Comparison of ENCODE assay signal across 19 cellular contexts in the genomic region with DNA sequence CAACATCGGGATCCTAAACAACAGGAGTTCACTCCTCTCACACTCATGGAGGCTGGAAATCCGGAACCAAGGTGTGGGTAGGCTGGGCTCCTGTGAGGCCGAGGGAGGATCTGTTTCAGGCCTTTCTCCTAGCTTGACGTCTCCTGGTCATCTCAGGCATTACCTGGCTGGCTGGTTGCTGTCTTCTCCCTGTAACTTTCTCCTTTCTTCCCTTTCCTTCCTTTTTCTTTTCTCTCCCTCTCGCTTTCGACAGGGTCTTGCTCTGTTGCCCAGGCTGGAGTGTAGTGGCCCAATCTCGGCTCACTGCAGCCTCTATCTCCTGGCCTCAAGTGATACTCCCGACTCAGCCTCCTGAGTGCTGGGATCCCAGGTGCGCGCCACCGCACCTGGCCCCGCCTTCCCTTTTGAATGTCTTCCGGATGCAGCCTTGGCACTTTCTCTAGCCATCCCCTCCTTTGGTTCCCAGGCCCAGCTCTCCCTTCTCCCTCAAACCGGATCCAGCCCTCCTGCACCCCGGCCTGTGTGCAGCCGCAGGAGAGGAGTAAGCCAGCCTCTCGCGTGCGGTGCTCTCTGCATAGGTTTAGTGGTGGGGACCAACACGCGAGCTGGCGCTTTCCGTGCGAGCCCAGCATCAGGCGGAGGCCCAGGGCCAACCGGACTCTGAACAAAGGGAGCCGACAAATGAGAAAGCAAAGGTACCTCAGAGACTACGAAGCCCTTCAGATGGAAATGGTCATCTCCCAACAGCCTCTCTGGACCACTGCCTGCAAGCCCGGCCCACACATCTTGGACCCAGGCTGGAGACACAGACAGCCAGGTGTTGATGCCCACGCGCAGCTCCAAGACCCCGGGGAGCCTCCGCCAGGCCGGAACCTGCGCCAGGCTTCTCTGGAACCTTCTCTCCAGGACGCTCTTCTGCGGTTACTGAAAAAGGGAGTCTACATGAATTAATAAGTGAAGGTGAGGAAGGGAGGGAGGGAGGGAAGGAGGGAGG. TPM values are rescaled to one million over a fixed set of nuclear protein-coding genes. Genes with fewer than 3 reads are reported as not detected.
DNase-seq lines count a peak whose midpoint lies in the region; ATAC-seq and TF ChIP-seq lines count a peak whose summit lies in the region.
"Had no signal": no experiment of that assay in that cellular context is flagged by ENCODE, and none has a peak within 500 bp of the region (broad histone marks: within the 10 kb centered on the region; RNA-seq: fewer than 3 reads in every experiment).

No MANE protein-coding gene starts in this region.

- no peaks in the 10 kb centered on the region for H3K27me3 ChIP-seq in Caco-2 (replicated peaks; ENCODE audit: control insufficient read depth, insufficient read depth, low read length)
- H3K27me3 ChIP-seq: upper lobe of right lung had no signal

- intact Hi-C loops in activated CD4-positive, alpha-beta T cell treated with anti-CD3 and anti-CD28 coated beads for 36 hours (cut with DNase I, micrococcal nuclease), result no loop called here
- intact Hi-C loops in Caco-2 (cut with micrococcal nuclease; ENCODE audit: unreplicated experiment), result no loop called here

- H3K4me3 Mint-ChIP-seq in activated CD4-positive, alpha-beta T cell treated with anti-CD3 and anti-CD28 coated beads for 36 hours, result peak overlapping the region; percentile 41
- no peak overlapping the region for H3K4me3 Mint-ChIP-seq in Caco-2 (ENCODE audit: unreplicated experiment)
- peak overlapping the region; percentile 31 for H3K4me3 Mint-ChIP-seq in natural killer cell treated with Interleukin-12 subunit alpha and Interleukin-12 subunit beta and Interleukin-15 and Interleukin-18, amount 100 ng/mL, for 72 hours
- H3K4me3 Mint-ChIP-seq: stimulated activated memory B cell treated with anti-CD40 and anti-IgM and Interleukin-4, amounts not matched to agents 10 μg/mL and 1 μg/mL and 100 μg/mL, for 72 hours had no signal

- peaks cover 13% of the 10 kb centered on the region for H3K4me1 Mint-ChIP-seq in activated CD4-positive, alpha-beta T cell treated with anti-CD3 and anti-CD28 coated beads for 36 hours
- peaks cover 20% of the 10 kb centered on the region for H3K4me1 Mint-ChIP-seq in Caco-2 (ENCODE audit: low read depth, unreplicated experiment)
- peaks cover 17 to 21% of the 10 kb centered on the region in 2 donors for H3K4me1 Mint-ChIP-seq in natural killer cell treated with Interleukin-12 subunit alpha and Interleukin-12 subunit beta and Interleukin-15 and Interleukin-18, amount 100 ng/mL, for 72 hours (ENCODE audit: low read depth in 2 of 2)

- CTCF ChIA-PET in activated CD4-positive, alpha-beta T cell treated with anti-CD3 and anti-CD28 coated beads for 36 hours (lab: Charles Lee), result no interaction called here
- CTCF ChIA-PET in Caco-2 (lab: Charles Lee), result no interaction called here

- no peaks in the 10 kb centered on the region for H3K36me3 Mint-ChIP-seq in activated CD4-positive, alpha-beta T cell treated with anti-CD3 and anti-CD28 coated beads for 36 hours (ENCODE audit: low read depth)
- no peaks in the 10 kb centered on the region for H3K36me3 Mint-ChIP-seq in Caco-2 (ENCODE audit: insufficient read depth, unreplicated experiment)
- H3K36me3 Mint-ChIP-seq in natural killer cell treated with Interleukin-12 subunit alpha and Interleukin-12 subunit beta and Interleukin-15 and Interleukin-18, amount 100 ng/mL, for 72 hours, result no peaks in the 10 kb centered on the region
- H3K36me3 Mint-ChIP-seq: CD14-positive monocyte; stimulated activated memory B cell treated with anti-CD40 and anti-IgM and Interleukin-4, amounts not matched to agents 10 μg/mL and 1 μg/mL and 100 μg/mL, for 72 hours had no signal

- H3K9me3 Mint-ChIP-seq in activated CD4-positive, alpha-beta T cell treated with anti-CD3 and anti-CD28 coated beads for 36 hours (ENCODE audit: low read depth), result no peaks in the 10 kb centered on the region
- no peaks in the 10 kb centered on the region for H3K9me3 Mint-ChIP-seq in Caco-2 (ENCODE audit: unreplicated experiment)
- no peaks in the 10 kb centered on the region for H3K9me3 Mint-ChIP-seq in natural killer cell treated with Interleukin-12 subunit alpha and Interleukin-12 subunit beta and Interleukin-15 and Interleukin-18, amount 100 ng/mL, for 72 hours
- H3K9me3 Mint-ChIP-seq: stimulated activated memory B cell treated with anti-CD40 and anti-IgM and Interleukin-4, amounts not matched to agents 10 μg/mL and 1 μg/mL and 100 μg/mL, for 72 hours had no signal

- POLR2A ChIA-PET in activated CD4-positive, alpha-beta T cell treated with anti-CD3 and anti-CD28 coated beads for 36 hours (lab: Charles Lee), result no interaction called here
- POLR2A ChIA-PET in Caco-2 (lab: Charles Lee), result no interaction called here

- no peak for DNase-seq in activated CD4-positive, alpha-beta T cell treated with anti-CD3 and anti-CD28 coated beads for 36 hours
- DNase-seq in activated CD4-positive, alpha-beta T cell treated with anti-CD3 and anti-CD28 coated beads for 1 hour, result no peak
- DNase-seq in Caco-2 (no peak), cerebellar cortex (ENCODE audit: low spot score) (peak; percentile 57), HuH-7 (ENCODE audit: low spot score) (no peak)
- no peak for DNase-seq in natural killer cell treated with Interleukin-12 subunit alpha and Interleukin-12 subunit beta and Interleukin-15 and Interleukin-18, amount 100 ng/mL, for 72 hours (ENCODE audit: low spot score)
- DNase-seq: cerebellar nuclear complex; DMS79 treated with DMSO at 0.1 percent for 48 hours; left colon; NCI-H1092; NCI-H2171; NK-92 treated with Interleukin-12 subunit alpha and Interleukin-12 subunit beta, amount 100 ng/mL, for 24 hours; spleen; upper lobe of right lung had no signal

- peaks cover 9% of the 10 kb centered on the region for H3K27me3 Mint-ChIP-seq in activated CD4-positive, alpha-beta T cell treated with anti-CD3 and anti-CD28 coated beads for 36 hours
- no peaks in the 10 kb centered on the region for H3K27me3 Mint-ChIP-seq in Caco-2 (ENCODE audit: insufficient read depth, unreplicated experiment)
- H3K27me3 Mint-ChIP-seq in natural killer cell treated with Interleukin-12 subunit alpha and Interleukin-12 subunit beta and Interleukin-15 and Interleukin-18, amount 100 ng/mL, for 72 hours, result no peaks in the 10 kb centered on the region

- H3K27ac Mint-ChIP-seq in activated CD4-positive, alpha-beta T cell treated with anti-CD3 and anti-CD28 coated beads for 36 hours, result peak overlapping the region; percentile 42
- H3K27ac Mint-ChIP-seq in Caco-2 (ENCODE audit: unreplicated experiment), result peak overlapping the region; percentile 18
- H3K27ac Mint-ChIP-seq in natural killer cell treated with Interleukin-12 subunit alpha and Interleukin-12 subunit beta and Interleukin-15 and Interleukin-18, amount 100 ng/mL, for 72 hours, result peak overlapping the region; percentile 8 to 45
- H3K27ac Mint-ChIP-seq: stimulated activated memory B cell treated with anti-CD40 and anti-IgM and Interleukin-4, amounts not matched to agents 10 μg/mL and 1 μg/mL and 100 μg/mL, for 72 hours had no signal

- H3K4me1 ChIP-seq in Caco-2, result peaks cover 6% of the 10 kb centered on the region; the same call in 1 of the 2 replicates

- no TSS peak for BruUV-seq in Caco-2 (replicated peaks; lab: Mats Ljungman, UMichigan)

- ATAC-seq in activated CD4-positive, alpha-beta T cell treated with anti-CD3 and anti-CD28 coated beads for 36 hours, result no peak
- no peak for ATAC-seq in natural killer cell treated with Interleukin-12 subunit alpha and Interleukin-12 subunit beta and Interleukin-15 and Interleukin-18, amount 100 ng/mL, for 72 hours
- no peak for ATAC-seq in GM19452 (IDR thresholded peaks at IDR 0.05; ENCODE audit: unreplicated experiment)
- no peak for ATAC-seq in HG03045 (IDR thresholded peaks at IDR 0.05; ENCODE audit: unreplicated experiment)
- ATAC-seq: K562; left colon; stimulated activated memory B cell treated with anti-CD40 and anti-IgM and Interleukin-4, amounts not matched to agents 10 μg/mL and 1 μg/mL and 100 μg/mL, for 72 hours; upper lobe of right lung had no signal

- TF ChIP-seq CTCF in Caco-2 (IDR thresholded peaks at IDR 0.05; ENCODE audit: insufficient read depth in 1 of 2, low read depth in 1 of 2, low read length in 1 of 2, severe bottlenecking in 1 of 2, unreplicated experiment in 1 of 2), result no peak

- H3K4me3 ChIP-seq in Caco-2 (ENCODE audit: low read depth, low read length), result no peak overlapping the region
- H3K4me3 ChIP-seq: K562, spleen, upper lobe of right lung had no signal

- no peaks in the 10 kb centered on the region for H3K9me3 ChIP-seq in Caco-2
- H3K9me3 ChIP-seq: spleen, upper lobe of right lung had no signal

- no peaks in the 10 kb centered on the region for H3K36me3 ChIP-seq in Caco-2 (ENCODE audit: control insufficient read depth, insufficient read depth, low read length)
- H3K36me3 ChIP-seq: spleen, upper lobe of right lung had no signal

RNA-seq across cellular contexts. Expression of a gene that starts 16.3 kb away (rescaled TPM):
- 1 to 10 TPM; 1.6 TPM for total RNA-seq in activated CD4-positive, alpha-beta T cell treated with anti-CD3 and anti-CD28 coated beads for 36 hours
- 41.9 and 45.6 TPM in 2 replicates for total RNA-seq in Caco-2 (2022)
- total RNA-seq in natural killer cell treated with Interleukin-12 subunit alpha and Interleukin-12 subunit beta and Interleukin-15 and Interleukin-18, amount 100 ng/mL, for 72 hours, result 10 to 100 TPM; 15.8 to 29.8 TPM

Comparison
In these comparisons a context has a peak if more than half of its experiments do, and no peak if none do; other contexts are left out.
1. RNA of a gene that starts 16.3 kb away (total RNA-seq): 41.9 to 45.6 TPM in Caco-2 and 15.8 to 29.8 TPM in natural killer cell treated with Interleukin-12 subunit alpha and Interleukin-12 subunit beta and Interleukin-15 and Interleukin-18, amount 100 ng/mL, for 72 hours; 1.6 TPM in activated CD4-positive, alpha-beta T cell treated with anti-CD3 and anti-CD28 coated beads for 36 hours; every median in the first group is over 4 times any median in the second.
2. Peak in every context shown above with its lines, with median percentiles within 50 percentile points of each other: H3K27ac Mint-ChIP-seq.